ENCODE assay signal across 17 cellular contexts in the genomic region with DNA sequence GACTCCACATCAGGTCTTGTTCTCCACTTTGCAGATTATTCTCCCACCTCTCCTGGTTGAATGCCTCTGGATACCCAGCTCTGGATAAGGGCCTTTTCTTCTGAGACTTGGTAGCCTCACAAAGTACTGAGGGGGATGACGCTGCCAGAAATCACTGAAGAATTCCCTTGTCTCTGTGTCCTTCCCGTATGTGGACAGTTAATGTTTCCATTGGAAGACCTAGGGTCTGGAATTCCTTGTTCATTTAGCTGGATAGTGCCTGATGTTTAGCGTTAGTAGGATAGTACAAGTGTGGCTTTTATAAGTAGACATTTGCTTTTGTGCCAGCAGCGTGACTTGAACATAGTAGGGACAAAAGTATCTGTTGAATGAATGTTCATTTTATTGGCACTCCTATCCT.
DNase-seq lines count a peak whose midpoint lies in the region; ATAC-seq and TF ChIP-seq lines count a peak whose summit lies in the region.
"Had no signal": no experiment of that assay in that cellular context is flagged by ENCODE, and none has a peak within 500 bp of the region (broad histone marks: within the 10 kb centered on the region; RNA-seq: fewer than 3 reads in every experiment).

No MANE protein-coding gene starts in this region.

- H3K9me3 ChIP-seq in SK-N-MC (ENCODE audit: low read depth, low read length) (no peaks in the 10 kb centered on the region), esophagus squamous epithelium (no peaks in the 10 kb centered on the region), vagina (no peaks in the 10 kb centered on the region), spleen (no peaks in the 10 kb centered on the region)
- H3K9me3 ChIP-seq: BLaER1 had no signal

- no peaks in the 10 kb centered on the region for H3K36me3 Mint-ChIP-seq in osteocyte (ENCODE audit: unreplicated experiment)
- H3K36me3 Mint-ChIP-seq: activated naive CD4-positive, alpha-beta T cell treated with anti-CD3 and anti-CD28 coated beads, Interleukin-2, amount 50 U/mL, for 24 hours; naive B cell had no signal

- H3K4me3 ChIP-seq in SK-N-MC (no peak overlapping the region), esophagus squamous epithelium (no peak overlapping the region), vagina (no peak overlapping the region), spleen (no peak overlapping the region)
- H3K4me3 ChIP-seq: BLaER1 had no signal

- H3K27me3 Mint-ChIP-seq in osteocyte (ENCODE audit: unreplicated experiment) = no peaks in the 10 kb centered on the region
- H3K27me3 Mint-ChIP-seq: activated naive CD4-positive, alpha-beta T cell treated with anti-CD3 and anti-CD28 coated beads, Interleukin-2, amount 50 U/mL, for 24 hours; naive B cell had no signal

- H3K4me3 Mint-ChIP-seq in osteocyte (ENCODE audit: unreplicated experiment) = no peak overlapping the region
- H3K4me3 Mint-ChIP-seq: activated naive CD4-positive, alpha-beta T cell treated with anti-CD3 and anti-CD28 coated beads, Interleukin-2, amount 50 U/mL, for 24 hours had no signal

- H3K4me1 Mint-ChIP-seq in osteocyte (ENCODE audit: unreplicated experiment) = peaks cover 72% of the 10 kb centered on the region

- H3K9ac ChIP-seq in SK-N-MC (ENCODE audit: insufficient read length) = no peak overlapping the region
- H3K9ac ChIP-seq: BLaER1 had no signal

- no peaks in the 10 kb centered on the region for H3K27me3 ChIP-seq in esophagus squamous epithelium
- H3K27me3 ChIP-seq in vagina = no peaks in the 10 kb centered on the region
- no peaks in the 10 kb centered on the region for H3K27me3 ChIP-seq in spleen (replicated peaks in 1 of 7)
- H3K27me3 ChIP-seq: BLaER1 had no signal

- no peak for TF ChIP-seq CTCF in esophagus squamous epithelium (IDR thresholded peaks at IDR 0.05)
- TF ChIP-seq CTCF in osteocyte (IDR thresholded peaks at IDR 0.05) = no peak
- no peak for TF ChIP-seq CTCF in vagina (IDR thresholded peaks at IDR 0.05)
- TF ChIP-seq CTCF in spleen (IDR thresholded peaks at IDR 0.05 in 8 of 11, conservative IDR thresholded peaks at IDR 0.05 in 3 of 11) = no peak

- H3K27ac ChIP-seq in SK-N-MC (peak overlapping the region; percentile 59; the same call in 1 of the 2 replicates), esophagus squamous epithelium (peak overlapping the region; percentile 82 to 91 (median 84)), vagina (peak overlapping the region; percentile 71), spleen (peak overlapping the region in 1 of 8 donors; percentile 0)
- H3K27ac ChIP-seq: BLaER1 had no signal

- no peaks in the 10 kb centered on the region for H3K9me3 Mint-ChIP-seq in osteocyte (ENCODE audit: unreplicated experiment)
- H3K9me3 Mint-ChIP-seq: activated naive CD4-positive, alpha-beta T cell treated with anti-CD3 and anti-CD28 coated beads, Interleukin-2, amount 50 U/mL, for 24 hours; naive B cell had no signal

- no peak for TF ChIP-seq POLR2A in esophagus squamous epithelium (IDR thresholded peaks at IDR 0.05)
- TF ChIP-seq POLR2A in vagina (IDR thresholded peaks at IDR 0.05) = no peak
- no peak for TF ChIP-seq POLR2A in spleen (IDR thresholded peaks at IDR 0.05)

- H3K27ac Mint-ChIP-seq in osteocyte (ENCODE audit: unreplicated experiment) = peak overlapping the region; percentile 90
- H3K27ac Mint-ChIP-seq: activated naive CD4-positive, alpha-beta T cell treated with anti-CD3 and anti-CD28 coated beads, Interleukin-2, amount 50 U/mL, for 24 hours; naive B cell had no signal

- DNase-seq in SK-N-MC (ENCODE audit: low read depth, low spot score) = no peak
- no peak for DNase-seq in esophagus squamous epithelium (lab: John Stamatoyannopoulos, UW)
- DNase-seq in osteocyte (ENCODE audit: extremely low spot score, unreplicated experiment) = no peak
- DNase-seq in vagina (ENCODE audit: extremely low spot score in 2 of 2) = no peak
- no peak for DNase-seq in NCI-H128 (lab: John Stamatoyannopoulos, UW; ENCODE audit: unreplicated experiment)
- no peak for DNase-seq in spleen
- DNase-seq: activated CD4-positive, alpha-beta T cell treated with anti-CD3 and anti-CD28 coated beads for 1 hour; DMS79 treated with DMSO at 0.1 percent for 48 hours; H7; hippocampal formation; MV-4-11; naive B cell; NCI-H748 treated with DMSO at 0.1 percent for 48 hours; stimulated activated CD4-positive, alpha-beta T cell treated with anti-CD3 and anti-CD28 coated beads, Interleukin-2, amount 100 ng/mL, for 48 hours had no signal

- H3K36me3 ChIP-seq in SK-N-MC (ENCODE audit: insufficient read depth, low read length) (no peaks in the 10 kb centered on the region), esophagus squamous epithelium (no peaks in the 10 kb centered on the region), vagina (no peaks in the 10 kb centered on the region), spleen (no peaks in the 10 kb centered on the region)
- H3K36me3 ChIP-seq: BLaER1 had no signal

- WGBS in esophagus squamous epithelium, 2 donors = 56 to 64% methylated on average over 4 of the region's 4 CpGs
- 83 to 94% (median 89%) methylated on average over 4 of the region's 4 CpGs for WGBS in spleen, 5 donors

- intact Hi-C loops in esophagus squamous epithelium (cut with DNase I) (no loop called here), vagina (cut with DNase I) (loop anchor here (5.0 kb wide), 1 partner anchor 58 kb away; no protein-coding TSS in a partner anchor), spleen (cut with DNase I; ENCODE audit: low total_unique reads) (no loop called here)

- peaks cover 63 to 92% (median 84%) of the 10 kb centered on the region in 3 donors for H3K4me1 ChIP-seq in esophagus squamous epithelium
- H3K4me1 ChIP-seq in vagina = peaks cover 82% of the 10 kb centered on the region
- peaks cover 16 to 92% (median 70%) of the 10 kb centered on the region in 6 donors for H3K4me1 ChIP-seq in spleen

- ATAC-seq in GM21526 (IDR thresholded peaks at IDR 0.05; ENCODE audit: low FRiP score, unreplicated experiment) = no peak
